Comparison of ENCODE assay signal across 7 cellular contexts in genomic region chr7:129225931-129226572, GRCh38. TPM values are rescaled to one million over a fixed set of nuclear protein-coding genes. Genes with fewer than 3 reads are reported as not detected.
A peak's percentile ranks its signal among the peaks of the same experiment; 100 is the strongest.
DNase-seq lines count a peak whose midpoint lies in the region; ATAC-seq and TF ChIP-seq lines count a peak whose summit lies in the region.

No MANE protein-coding gene starts in this region.

- H3K9ac ChIP-seq in GM23248 (peak overlapping the region; percentile 79), endocrine pancreas (ENCODE audit: control insufficient read depth, insufficient read depth, low read length) (peak overlapping the region; percentile 94)

- peaks cover 8% of the 10 kb centered on the region; the same call in 1 of the 2 replicates for H3K79me2 ChIP-seq in GM23248 (ENCODE audit: insufficient read depth)

- in situ Hi-C loops in GM23248 (cut with MboI): loop anchor here (10.0 kb wide), 1 partner anchor 259 kb away; no protein-coding TSS in a partner anchor

- H3K27me3 ChIP-seq in GM23248 (replicated peaks; ENCODE audit: insufficient read depth) (no peaks in the 10 kb centered on the region), endocrine pancreas (ENCODE audit: control insufficient read depth, insufficient read depth, low read length) (no peaks in the 10 kb centered on the region), neutrophil (peaks cover 13% of the 10 kb centered on the region)

- H3K36me3 ChIP-seq in GM23248 (ENCODE audit: low read depth): no peaks in the 10 kb centered on the region
- no peaks in the 10 kb centered on the region for H3K36me3 ChIP-seq in endocrine pancreas (ENCODE audit: control insufficient read depth, insufficient read depth, low read length)
- H3K36me3 ChIP-seq in neutrophil: no peaks in the 10 kb centered on the region

- peak overlapping the region; percentile 98 for H2AFZ ChIP-seq in GM23248

- DNase-seq in GM23248: no peak
- DNase-seq in OCI-M1 (lab: John Stamatoyannopoulos, UW): peak; percentile 60
- DNase-seq in DMS53 treated with DMSO at 0.1 percent for 48 hours (lab: John Stamatoyannopoulos, UW; ENCODE audit: unreplicated experiment): no peak
- no peak for DNase-seq in AG20443 (ENCODE audit: low spot score)

- no peaks in the 10 kb centered on the region for H4K20me1 ChIP-seq in GM23248 (ENCODE audit: insufficient read depth)

- TF ChIP-seq CTCF in neutrophil (IDR thresholded peaks at IDR 0.05): no peak

- H3K4me1 ChIP-seq in GM23248 (ENCODE audit: insufficient read depth): peaks cover 5% of the 10 kb centered on the region; the same call in 1 of the 2 replicates
- peaks cover 5% of the 10 kb centered on the region for H3K4me1 ChIP-seq in endocrine pancreas (ENCODE audit: control insufficient read depth, insufficient read depth, low read length)
- H3K4me1 ChIP-seq in neutrophil (ENCODE audit: control insufficient read depth in 1 of 2, insufficient read depth in 1 of 2, low read depth in 1 of 2, low read length in 1 of 2): peaks cover 36 to 40% of the 10 kb centered on the region in 2 experiments

- H3K27ac ChIP-seq in GM23248: peak overlapping the region; percentile 89
- peak overlapping the region; percentile 98 for H3K27ac ChIP-seq in neutrophil

- ATAC-seq in HG03139 (IDR thresholded peaks at IDR 0.05; ENCODE audit: unreplicated experiment): no peak

- H3K4me2 ChIP-seq in GM23248 (ENCODE audit: unreplicated experiment): peak overlapping the region; percentile 91

- peaks cover 6% of the 10 kb centered on the region; the same call in 1 of the 2 replicates for H3F3A ChIP-seq in GM23248 (ENCODE audit: insufficient read depth)

- no peaks in the 10 kb centered on the region for H3K9me2 ChIP-seq in GM23248 (ENCODE audit: insufficient read depth)

- H3K4me3 ChIP-seq in GM23248 (peak overlapping the region; percentile 77), endocrine pancreas (ENCODE audit: control insufficient read depth, insufficient read depth, low read length) (peak overlapping the region; percentile 97), neutrophil (ENCODE audit: low read depth in 1 of 2, low read length in 1 of 2) (peak overlapping the region; percentile 71 to 93)

- WGBS in GM23248 (ENCODE audit: low coverage in 1 of 2, low lambda C conversion rate in 2 of 2, missing lambda C conversion rate in 2 of 2), 2 experiments: 20 to 24% methylated on average over 11 of the region's 11 CpGs

- H3K9me3 ChIP-seq in GM23248 (ENCODE audit: low read depth) (no peaks in the 10 kb centered on the region), endocrine pancreas (ENCODE audit: control insufficient read depth, low read length) (no peaks in the 10 kb centered on the region), neutrophil (no peaks in the 10 kb centered on the region)

RNA-seq across cellular contexts. Expression of gene AHCYL2, which starts 1.2 kb away (rescaled TPM):
- 8.9 and 9.5 TPM in 2 replicates for total RNA-seq in GM23248 (2014; rRNA removed; shearing (Covaris generic))
- polyA plus RNA-seq in GM23248 (2016; fragmentation: Nextera tagmentation; extraction: Ambion mirVana): 1.9 and 2.3 TPM in 2 replicates

RNA-seq across cellular contexts. Expression of gene SMO, which starts 37.6 kb away (rescaled TPM):
- 14.7 and 16.3 TPM in 2 replicates for total RNA-seq in GM23248 (2014; rRNA removed; shearing (Covaris generic))
- 2.3 and 2.5 TPM in 2 replicates for polyA plus RNA-seq in GM23248 (2016; fragmentation: Nextera tagmentation; extraction: Ambion mirVana)
